Comparison of ENCODE assay signal across 19 cellular contexts in the genomic region with DNA sequence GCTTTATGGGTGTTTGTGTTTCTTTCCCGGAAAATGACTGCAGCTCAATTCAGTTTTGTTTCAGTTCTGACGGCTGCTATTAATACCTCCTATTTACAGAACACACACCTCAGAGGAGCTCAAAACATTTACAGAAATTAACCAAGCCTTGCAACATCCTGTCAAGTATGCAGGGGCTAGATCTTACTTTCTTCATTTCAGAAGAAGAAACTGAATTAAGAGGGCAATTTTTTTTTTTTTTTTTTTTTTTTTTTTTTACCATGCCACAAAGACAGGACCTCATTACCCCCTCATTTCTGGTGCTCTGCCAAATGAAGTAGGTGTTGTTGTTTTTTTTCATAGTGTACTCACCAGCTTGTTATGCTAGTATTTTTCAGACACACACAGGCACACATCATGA. TPM values are rescaled to one million over a fixed set of nuclear protein-coding genes. Genes with fewer than 3 reads are reported as not detected.
DNase-seq lines count a peak whose midpoint lies in the region; ATAC-seq and TF ChIP-seq lines count a peak whose summit lies in the region.
"Had no signal": no experiment of that assay in that cellular context is flagged by ENCODE, and none has a peak within 500 bp of the region (broad histone marks: within the 10 kb centered on the region; RNA-seq: fewer than 3 reads in every experiment).

No MANE protein-coding gene starts in this region.

- WGBS in mammary epithelial cell (ENCODE audit: low coverage, missing lambda C conversion rate): 100% methylated on average over 2 of the region's 2 CpGs

- no peak overlapping the region for H3K4me2 ChIP-seq in mammary epithelial cell (ENCODE audit: insufficient read depth, low read depth, low read length)

- no peaks in the 10 kb centered on the region for H3K9me3 ChIP-seq in mammary epithelial cell (replicated peaks; ENCODE audit: insufficient read depth, low read length)
- H3K9me3 ChIP-seq in A673 (ENCODE audit: low read depth, low read length, poor library complexity, severe bottlenecking): no peaks in the 10 kb centered on the region
- H3K9me3 ChIP-seq: prostate gland had no signal

- TF ChIP-seq CTCF in mammary epithelial cell (conservative IDR thresholded peaks at IDR 0.05 in 1 of 2, IDR thresholded peaks at IDR 0.05 in 1 of 2; ENCODE audit: extremely low read depth in 1 of 2, insufficient read depth in 1 of 2, low read depth in 1 of 2, low read length in 2 of 2) (no peak), nephron (IDR thresholded peaks at IDR 0.05; ENCODE audit: unreplicated experiment in 3 of 3) (no peak), A673 (conservative IDR thresholded peaks at IDR 0.05; ENCODE audit: low read depth, low read length) (no peak)

- in situ Hi-C loops in mammary epithelial cell (cut with MboI; ENCODE audit: low sequenced_read_pairs in 2 of 2): loop anchor here in 1 of 2 donors (25.0 kb wide), 1 partner anchor 704 kb away; a partner anchor contains a TSS

- peaks cover 98% of the 10 kb centered on the region for H3K4me1 ChIP-seq in ACC112 (ENCODE audit: control insufficient read depth, insufficient read depth, low read length, unreplicated experiment)
- peaks cover 88% of the 10 kb centered on the region for H3K4me1 ChIP-seq in mammary epithelial cell (ENCODE audit: insufficient read depth, low read length)
- H3K4me1 ChIP-seq in A673 (ENCODE audit: insufficient read depth, low read length, poor library complexity, severe bottlenecking): peaks cover 10% of the 10 kb centered on the region

- no peaks in the 10 kb centered on the region for H3K27me3 ChIP-seq in ACC112 (ENCODE audit: insufficient read depth, low read length)
- H3K27me3 ChIP-seq in mammary epithelial cell (ENCODE audit: insufficient read depth, low read length): no peaks in the 10 kb centered on the region
- H3K27me3 ChIP-seq in A673 (replicated peaks; ENCODE audit: insufficient read depth, low read depth, low read length, poor library complexity): no peaks in the 10 kb centered on the region

- peaks cover 44% of the 10 kb centered on the region for H3K4me1 Mint-ChIP-seq in nephron
- H3K4me1 Mint-ChIP-seq: CD4-positive, CD25-positive, alpha-beta regulatory T cell had no signal

- peaks cover 5% of the 10 kb centered on the region for H3K27me3 Mint-ChIP-seq in nephron (ENCODE audit: low read depth)

- CTCF ChIA-PET in mammary epithelial cell (lab: Charles Lee; ENCODE audit: low non-redundant PET) (no interaction called here), A673 (lab: Charles Lee) (no interaction called here)

- DNase-seq in NCI-H1092 (lab: John Stamatoyannopoulos, UW): peak; percentile 45
- DNase-seq in mammary epithelial cell: no peak
- DNase-seq in NCI-H748 (lab: John Stamatoyannopoulos, UW; ENCODE audit: unreplicated experiment): no peak
- no peak for DNase-seq in A673 (ENCODE audit: low spot score)
- DNase-seq: CD4-positive, CD25-positive, alpha-beta regulatory T cell; dermis blood vessel endothelial cell; DMS153; midbrain; NCI-H748 treated with DMSO at 0.1 percent for 48 hours had no signal

- BruUV-seq in mammary epithelial cell (replicated peaks; lab: Mats Ljungman, UMichigan): no TSS peak
- no TSS peak for BruUV-seq in A673 (replicated peaks; lab: Mats Ljungman, UMichigan)

- H3K79me2 ChIP-seq in ACC112 (ENCODE audit: control insufficient read depth, insufficient read depth, low read length, unreplicated experiment): peaks cover 100% of the 10 kb centered on the region
- H3K79me2 ChIP-seq in mammary epithelial cell (ENCODE audit: insufficient read depth, low read length): peaks cover 92% of the 10 kb centered on the region

- H2AFZ ChIP-seq in ACC112 (ENCODE audit: low read length, unreplicated experiment) (no peak overlapping the region), mammary epithelial cell (ENCODE audit: low read depth, low read length) (no peak overlapping the region)

- intact Hi-C loops in mammary epithelial cell (cut with micrococcal nuclease) (loop anchor here (2.0 kb wide), 1 partner anchor 37 kb away; no protein-coding TSS in a partner anchor), A673 (cut with micrococcal nuclease; ENCODE audit: unreplicated experiment) (no loop called here)

- H4K20me1 ChIP-seq in mammary epithelial cell (ENCODE audit: insufficient read depth, low read length): no peaks in the 10 kb centered on the region

- POLR2A ChIA-PET in A673 (lab: Charles Lee; ENCODE audit: low non-redundant PET): interaction anchor here (0.7 to 0.8 kb wide), 2 partner anchors 11 to 81 kb away, joined by 3 to 14 read pairs; no protein-coding TSS in a partner anchor

- no peak overlapping the region for H3K4me3 Mint-ChIP-seq in nephron
- H3K4me3 Mint-ChIP-seq: activated naive CD8-positive, alpha-beta T cell; CD4-positive, CD25-positive, alpha-beta regulatory T cell had no signal

- ATAC-seq in HG03439 (IDR thresholded peaks at IDR 0.05; ENCODE audit: unreplicated experiment) (no peak), GM19455 (IDR thresholded peaks at IDR 0.05; ENCODE audit: unreplicated experiment) (no peak)
- ATAC-seq: activated CD4-positive, CD25-positive, alpha-beta regulatory T cell treated with anti-CD3 and anti-CD28 coated beads, Interleukin-2, amount 50 U/mL, for 24 hours; K562 had no signal

- H3K36me3 Mint-ChIP-seq in nephron (ENCODE audit: low read depth): peaks cover 9% of the 10 kb centered on the region
- H3K36me3 Mint-ChIP-seq: activated naive CD8-positive, alpha-beta T cell; CD4-positive, CD25-positive, alpha-beta regulatory T cell had no signal

- H3K36me3 ChIP-seq in ACC112 (ENCODE audit: insufficient read depth, low read length) (peaks cover 60% of the 10 kb centered on the region), mammary epithelial cell (ENCODE audit: insufficient read depth, low read length) (peaks cover 28% of the 10 kb centered on the region), A673 (ENCODE audit: insufficient read depth, low read length, poor library complexity, severe bottlenecking) (no peaks in the 10 kb centered on the region)
- H3K36me3 ChIP-seq: prostate gland had no signal

- peak overlapping the region; percentile 20 to 90 (median 86) for H3K27ac Mint-ChIP-seq in nephron
- H3K27ac Mint-ChIP-seq: activated naive CD8-positive, alpha-beta T cell; CD4-positive, CD25-positive, alpha-beta regulatory T cell had no signal

- dilution Hi-C loops in mammary epithelial cell (cut with HindIII; ENCODE audit: low sequenced_read_pairs): no loop called here

- peak overlapping the region; percentile 35; the same call in 1 of the 2 replicates for H3K4me3 ChIP-seq in ACC112 (ENCODE audit: low read depth, low read length)
- H3K4me3 ChIP-seq in mammary epithelial cell (replicated peaks in 1 of 3; ENCODE audit: insufficient read depth in 1 of 3, low read depth in 2 of 3, low read length in 3 of 3): no peak overlapping the region
- H3K4me3 ChIP-seq in A673 (ENCODE audit: low read depth, low read length, poor library complexity, severe bottlenecking): no peak overlapping the region
- H3K4me3 ChIP-seq: K562, prostate gland had no signal

- no peaks in the 10 kb centered on the region for H3K9me3 Mint-ChIP-seq in nephron

- H3K27ac ChIP-seq in ACC112 (ENCODE audit: low read depth, low read length) (peak overlapping the region; percentile 98), mammary epithelial cell (ENCODE audit: insufficient read depth, low read depth, low read length) (peak overlapping the region; percentile 71), A673 (ENCODE audit: low read depth, low read length, poor library complexity, severe bottlenecking) (no peak overlapping the region)
- H3K27ac ChIP-seq: prostate gland had no signal

- no peak overlapping the region for H3K9ac ChIP-seq in mammary epithelial cell (ENCODE audit: insufficient read depth, low read length)

RNA-seq across cellular contexts. Expression of a gene that starts 50.0 kb away (rescaled TPM):
- total RNA-seq in mammary epithelial cell (1 to 10 TPM; 5.2 to 5.6 TPM), A673 (2021) (0.82 and 2.2 TPM in 2 replicates)
- not detected for polyA plus RNA-seq in mammary epithelial cell
- not detected for polyA minus RNA-seq in mammary epithelial cell
- total RNA-seq: bronchial epithelial cell; CD4-positive, CD25-positive, alpha-beta regulatory T cell; dermis blood vessel endothelial cell; K562 had no signal
- polyA plus RNA-seq: CD4-positive, CD25-positive, alpha-beta regulatory T cell; K562; neural cell had no signal
